8 cellular contexts compared by ENCODE assay signal in genomic region chr17:50547035-50547735, GRCh38. TPM values are rescaled to one million over a fixed set of nuclear protein-coding genes. Genes with fewer than 3 reads are reported as not detected.
DNase-seq lines count a peak whose midpoint lies in the region; ATAC-seq, FAIRE-seq and TF ChIP-seq lines count a peak whose summit lies in the region.

Gene SPATA20 (plus strand): TSS chr17:50547174. CDS start chr17:50547209, 35 bp downstream.

- no peaks in the 10 kb centered on the region for H3K9me3 Mint-ChIP-seq in WTC11

- H3K36me3 ChIP-seq in bronchial epithelial cell (ENCODE audit: control insufficient read depth, insufficient read depth, low read length) = peaks cover 2% of the 10 kb centered on the region

- no peak for FAIRE-seq in bronchial epithelial cell (lab: Jason Lieb, UNC)

- H3K27me3 Mint-ChIP-seq in WTC11 (ENCODE audit: low read depth) = peaks cover 8% of the 10 kb centered on the region

- no peaks in the 10 kb centered on the region for H3K36me3 Mint-ChIP-seq in WTC11

- H3K4me3 ChIP-seq in bronchial epithelial cell (ENCODE audit: low read depth, low read length) = peak within 1 kb of the TSS; percentile 51

- H3K27ac Mint-ChIP-seq in WTC11 = no peak within 1 kb of the TSS; the same call in 1 of the 2 replicates

- no peaks in the 10 kb centered on the region for H3K27me3 ChIP-seq in bronchial epithelial cell (ENCODE audit: control insufficient read depth, insufficient read depth, low read length)

- peaks cover 19% of the 10 kb centered on the region for H3K4me1 Mint-ChIP-seq in WTC11

- ATAC-seq in GM18511 (IDR thresholded peaks at IDR 0.05; ENCODE audit: unreplicated experiment) (peak; percentile 78), HG03064 (IDR thresholded peaks at IDR 0.05; ENCODE audit: low read depth, unreplicated experiment) (peak; percentile 68), WTC11 (peak; percentile 75)

- DNase-seq in 8988T (peak; percentile 98), NCI-H2171 (lab: John Stamatoyannopoulos, UW) (peak; percentile 84), WTC11 (ENCODE audit: low spot score) (peak; percentile 93), bronchial epithelial cell (ENCODE audit: low read depth) (peak; percentile 75), iris pigment epithelial cell (ENCODE audit: low read depth) (peak; percentile 87)
- DNase-seq in stimulated activated CD4-positive, alpha-beta T cell treated with anti-CD3 and anti-CD28 coated beads, Interleukin-12 subunit alpha, Interleukin-12 subunit beta, amount 100 ng/mL, for 24 hours (ENCODE audit: low read depth in 2 of 2) = peak; percentile 66 to 84

- POLR2A ChIA-PET in WTC11 (lab: Charles Lee) = interaction anchor here (1.3 kb wide), 1 partner anchor 13 kb away, joined by 4 read pairs; no protein-coding TSS in a partner anchor

- TF ChIP-seq CTCF in WTC11 (IDR thresholded peaks at IDR 0.05) = peak; percentile 95
- TF ChIP-seq CTCF in bronchial epithelial cell (IDR thresholded peaks at IDR 0.05; ENCODE audit: insufficient read depth, low read length, severe bottlenecking) = peak; percentile 99

- H3K4me3 Mint-ChIP-seq in WTC11 = peak within 1 kb of the TSS; percentile 66

- CTCF ChIA-PET in WTC11 (lab: Charles Lee) = interaction anchor here (0.6 to 2.7 kb wide), 7 partner anchors 16 to 236 kb away, joined by 3 to 25 read pairs (median 4); no protein-coding TSS in a partner anchor

TF ChIP-seq in WTC11, 78 proteins besides CTCF, POLR2A, EP300 and RAD21 (continues in another document):
- TF ChIP-seq ZNF512 (CRISPR knock-in tag; IDR thresholded peaks at IDR 0.05; ENCODE audit: borderline replicate concordance) (no peak), ZNF121 (CRISPR knock-in tag; IDR thresholded peaks at IDR 0.05) (no peak; the same call in 1 of the 2 replicates), TEAD1 (CRISPR knock-in tag; IDR thresholded peaks at IDR 0.05) (0 out of 2 replicates have a peak, but pooled peaks have one; percentile 44), ZNF281 (CRISPR knock-in tag; IDR thresholded peaks at IDR 0.05) (0 out of 2 replicates have a peak, but pooled peaks have one; percentile 73), ESRRA (CRISPR knock-in tag; IDR thresholded peaks at IDR 0.05; ENCODE audit: borderline replicate concordance) (0 out of 2 replicates have a peak, but pooled peaks have one; percentile 14), ZNF263 (CRISPR knock-in tag; IDR thresholded peaks at IDR 0.05; ENCODE audit: low read depth) (peak; percentile 91), ARID4B (CRISPR knock-in tag; IDR thresholded peaks at IDR 0.05; ENCODE audit: borderline replicate concordance) (no peak), HMGXB4 (CRISPR knock-in tag; IDR thresholded peaks at IDR 0.05) (peak; percentile 77), KAT7 (CRISPR knock-in tag; IDR thresholded peaks at IDR 0.05; ENCODE audit: borderline replicate concordance) (peak; percentile 56; the same call in 1 of the 2 replicates), CBFB (CRISPR knock-in tag; IDR thresholded peaks at IDR 0.05; ENCODE audit: low read depth) (peak; percentile 80), FOXP1 (CRISPR knock-in tag; IDR thresholded peaks at IDR 0.05; ENCODE audit: borderline replicate concordance) (peak; percentile 43; the same call in 1 of the 2 replicates), PRRX2 (CRISPR knock-in tag; IDR thresholded peaks at IDR 0.05) (no peak), E2F5 (CRISPR knock-in tag; IDR thresholded peaks at IDR 0.05) (peak; percentile 82), CREB1 (CRISPR knock-in tag; IDR thresholded peaks at IDR 0.05) (no peak), MXD4 (CRISPR knock-in tag; IDR thresholded peaks at IDR 0.05; ENCODE audit: borderline replicate concordance) (no peak), SP1 (CRISPR knock-in tag; conservative IDR thresholded peaks at IDR 0.05) (peak; percentile 71; the same call in 1 of the 2 replicates)

RNA-seq across cellular contexts. Expression of gene SPATA20, which starts in this region (rescaled TPM):
- total RNA-seq in WTC11 (2021) = 24.6 to 30.6 TPM (median 26.3 TPM) in 3 replicates
- 18.6 and 25.0 TPM in 2 replicates for total RNA-seq in bronchial epithelial cell

Comparison
In these comparisons a context has a peak if more than half of its experiments do, and no peak if none do; other contexts are left out.
1. Peak in every context shown above with its lines: DNase-seq, ATAC-seq and H3K4me3 ChIP-seq.